34 cellular contexts compared by ENCODE assay signal in genomic region chr9:33800886-33801285, GRCh38. TPM values are rescaled to one million over a fixed set of nuclear protein-coding genes. Genes with fewer than 3 reads are reported as not detected.
DNase-seq lines count a peak whose midpoint lies in the region; ATAC-seq, FAIRE-seq and TF ChIP-seq lines count a peak whose summit lies in the region.
"Had no signal": no experiment of that assay in that cellular context is flagged by ENCODE, and none has a peak within 500 bp of the region (broad histone marks: within the 10 kb centered on the region; RNA-seq: fewer than 3 reads in every experiment).

No MANE protein-coding gene starts in this region.

- H3K36me3 Mint-ChIP-seq in astrocyte (ENCODE audit: low read depth, unreplicated experiment) = peaks cover 10% of the 10 kb centered on the region
- H3K36me3 Mint-ChIP-seq: activated naive CD8-positive, alpha-beta T cell treated with anti-CD3 and anti-CD28 coated beads, Interleukin-2, amount 10 ng/mL, durations not matched to agents 7 days and 5 days; CD4-positive, alpha-beta memory T cell had no signal

- no peak for TF ChIP-seq CTCF in astrocyte (IDR thresholded peaks at IDR 0.05; ENCODE audit: insufficient read depth, low read depth, low read length)
- TF ChIP-seq CTCF in foreskin keratinocyte (conservative IDR thresholded peaks at IDR 0.05) = no peak

- no peaks in the 10 kb centered on the region for H3K9me3 ChIP-seq in astrocyte (ENCODE audit: insufficient read depth, low read depth, low read length)
- H3K9me3 ChIP-seq: A549, ascending aorta, HAP-1, lower lobe of right lung, vagina had no signal

- H3K79me2 ChIP-seq in astrocyte (ENCODE audit: insufficient read depth, low read length) = no peaks in the 10 kb centered on the region

- ATAC-seq in foreskin keratinocyte (peak; percentile 34), GM21381 (IDR thresholded peaks at IDR 0.05; ENCODE audit: unreplicated experiment) (no peak), HG03196 (IDR thresholded peaks at IDR 0.05; ENCODE audit: unreplicated experiment) (no peak), GM21576 (IDR thresholded peaks at IDR 0.05; ENCODE audit: unreplicated experiment) (no peak), HG02973 (IDR thresholded peaks at IDR 0.05; ENCODE audit: unreplicated experiment) (no peak)
- ATAC-seq: A549; activated CD4-positive, alpha-beta T cell treated with anti-CD3 and anti-CD28 coated beads for 36 hours; lower lobe of right lung; Right ventricle myocardium inferior had no signal

- no peak for FAIRE-seq in astrocyte (lab: Jason Lieb, UNC)
- FAIRE-seq: A549, keratinocyte had no signal

- no peak overlapping the region for H3K9ac ChIP-seq in astrocyte (ENCODE audit: low read length)

- H4K20me1 ChIP-seq in astrocyte (ENCODE audit: insufficient read depth, low read length) = no peaks in the 10 kb centered on the region

- no peak overlapping the region for H3K4me3 Mint-ChIP-seq in astrocyte (ENCODE audit: unreplicated experiment)
- H3K4me3 Mint-ChIP-seq: activated CD4-positive, alpha-beta T cell treated with anti-CD3 and anti-CD28 coated beads for 36 hours; activated naive CD8-positive, alpha-beta T cell treated with anti-CD3 and anti-CD28 coated beads, Interleukin-2, amount 10 ng/mL, durations not matched to agents 7 days and 5 days; CD4-positive, alpha-beta memory T cell; central memory CD8-positive, alpha-beta T cell; nephron; stimulated activated naive CD8-positive, alpha-beta T cell treated with anti-CD3 and anti-CD28 coated beads, Interleukin-15, Interleukin-2, amounts not matched to agents 100 ng/mL and 50 ng/mL, for 24 hours had no signal

- no peak overlapping the region for H3K27ac ChIP-seq in astrocyte (ENCODE audit: low read depth, low read length)
- H3K27ac ChIP-seq in foreskin keratinocyte = no peak overlapping the region
- H3K27ac ChIP-seq: A549, ascending aorta, HL-60, lower lobe of right lung, skin epidermis, vagina had no signal

- no peak overlapping the region for H3K27ac Mint-ChIP-seq in astrocyte (ENCODE audit: unreplicated experiment)
- H3K27ac Mint-ChIP-seq: activated CD4-positive, alpha-beta T cell treated with anti-CD3 and anti-CD28 coated beads for 36 hours; activated naive CD8-positive, alpha-beta T cell treated with anti-CD3 and anti-CD28 coated beads, Interleukin-2, amount 10 ng/mL, durations not matched to agents 7 days and 5 days; CD4-positive, alpha-beta memory T cell; nephron; stimulated activated naive CD8-positive, alpha-beta T cell treated with anti-CD3 and anti-CD28 coated beads, Interleukin-15, Interleukin-2, amounts not matched to agents 100 ng/mL and 50 ng/mL, for 24 hours had no signal

- H3K27me3 ChIP-seq in astrocyte (ENCODE audit: insufficient read depth, low read length) (peaks cover 3% of the 10 kb centered on the region), foreskin keratinocyte (no peaks in the 10 kb centered on the region)
- H3K27me3 ChIP-seq: ascending aorta, dorsolateral prefrontal cortex, vagina had no signal

- H3K4me2 ChIP-seq in astrocyte (ENCODE audit: low read length) = no peak overlapping the region
- H3K4me2 ChIP-seq: A549 had no signal

- H3K4me3 ChIP-seq in astrocyte (ENCODE audit: insufficient read depth, low read depth, low read length) = no peak overlapping the region
- H3K4me3 ChIP-seq: A549, ascending aorta, dorsolateral prefrontal cortex, HAP-1, lower lobe of right lung, skin epidermis, vagina had no signal

- no peaks in the 10 kb centered on the region for H3K36me3 ChIP-seq in astrocyte (ENCODE audit: insufficient read depth, low read length)
- H3K36me3 ChIP-seq: ascending aorta, HAP-1, lower lobe of right lung, vagina had no signal

- H3K4me1 ChIP-seq in astrocyte (ENCODE audit: insufficient read depth, low read length) (no peaks in the 10 kb centered on the region), foreskin keratinocyte (no peaks in the 10 kb centered on the region)
- H3K4me1 ChIP-seq: A549, ascending aorta, HAP-1, vagina had no signal

- no peak overlapping the region for H2AFZ ChIP-seq in astrocyte (ENCODE audit: low read depth, low read length)

- no peaks in the 10 kb centered on the region for H3K4me1 Mint-ChIP-seq in astrocyte (ENCODE audit: low read depth, unreplicated experiment)
- H3K4me1 Mint-ChIP-seq: activated CD4-positive, alpha-beta T cell treated with anti-CD3 and anti-CD28 coated beads for 36 hours; activated naive CD8-positive, alpha-beta T cell treated with anti-CD3 and anti-CD28 coated beads, Interleukin-2, amount 10 ng/mL, durations not matched to agents 7 days and 5 days; CD4-positive, alpha-beta memory T cell; central memory CD8-positive, alpha-beta T cell; nephron had no signal

- peaks cover 46% of the 10 kb centered on the region for H3K27me3 Mint-ChIP-seq in astrocyte (ENCODE audit: low read depth, unreplicated experiment)

- DNase-seq in DMS 273 (lab: John Stamatoyannopoulos, UW; ENCODE audit: unreplicated experiment) = peak; percentile 72
- DNase-seq in M059J (ENCODE audit: low read depth) = peak; percentile 83
- DNase-seq in astrocyte (ENCODE audit: low read depth) = peak; percentile 22
- DNase-seq in foreskin keratinocyte = no peak
- DNase-seq: activated CD4-positive, alpha-beta T cell treated with anti-CD3 and anti-CD28 coated beads for 36 hours; activated CD8-positive, alpha-beta memory T cell treated with anti-CD3 and anti-CD28 coated beads for 24 hours; activated gamma-delta T cell; activated naive CD8-positive, alpha-beta T cell treated with anti-CD3 and anti-CD28 coated beads, Interleukin-2, amount 10 ng/mL, durations not matched to agents 7 days and 5 days; CD4-positive, alpha-beta memory T cell; DMS153; GF-D8; head of caudate nucleus; lower lobe of right lung; NCI-H1048; NCI-H1694 treated with DMSO at 0.1 percent for 48 hours; NCI-H774; retina had no signal

- H3K9me3 Mint-ChIP-seq in astrocyte (ENCODE audit: unreplicated experiment) = peaks cover 16% of the 10 kb centered on the region
- H3K9me3 Mint-ChIP-seq: activated naive CD8-positive, alpha-beta T cell treated with anti-CD3 and anti-CD28 coated beads, Interleukin-2, amount 10 ng/mL, durations not matched to agents 7 days and 5 days; central memory CD8-positive, alpha-beta T cell; nephron; stimulated activated naive CD8-positive, alpha-beta T cell treated with anti-CD3 and anti-CD28 coated beads, Interleukin-15, Interleukin-2, amounts not matched to agents 100 ng/mL and 50 ng/mL, for 24 hours had no signal

RNA-seq across cellular contexts. Expression of gene PRSS3, which starts 5.5 kb away (rescaled TPM):
- 0.74 and 3.1 TPM in 2 replicates for total RNA-seq in M059J (2014; rRNA removed; shearing (Covaris generic))
- total RNA-seq in astrocyte = not detected in 2 replicates
- 89.9 and 199 TPM in 2 replicates for total RNA-seq in foreskin keratinocyte
- polyA plus RNA-seq in foreskin keratinocyte = 127 and 247 TPM in 2 replicates
- total RNA-seq: activated CD4-positive, alpha-beta T cell treated with anti-CD3 and anti-CD28 coated beads for 36 hours; activated naive CD8-positive, alpha-beta T cell treated with anti-CD3 and anti-CD28 coated beads, Interleukin-2, amount 10 ng/mL, durations not matched to agents 7 days and 5 days; ascending aorta; CD4-positive, alpha-beta memory T cell; LHCN-M2; Right ventricle myocardium inferior had no signal
- polyA plus RNA-seq: CD4-positive, alpha-beta memory T cell had no signal

RNA-seq across cellular contexts. Expression of gene UBE2R2, which starts 16.1 kb away (rescaled TPM):
- 21.4 and 31.9 TPM in 2 replicates for total RNA-seq in M059J (2014; rRNA removed; shearing (Covaris generic))
- total RNA-seq in astrocyte (48.7 and 53.5 TPM in 2 replicates), foreskin keratinocyte (28.7 and 31.1 TPM in 2 replicates)
- polyA plus RNA-seq in foreskin keratinocyte = 24.7 and 25.4 TPM in 2 replicates

Comparison
In these comparisons a context has a peak if more than half of its experiments do, and no peak if none do; other contexts are left out.
1. DNase-seq: peak in DMS 273 (single experiment), M059J (single experiment) and astrocyte (single experiment); none in foreskin keratinocyte (0 of 2).
2. RNA of gene PRSS3, which starts 5.5 kb away (total RNA-seq): 89.9 to 199 TPM in foreskin keratinocyte; 0.74 to 3.1 TPM in M059J and not detected in astrocyte; every median in the first group is over 10 times any median in the second.